ENCODE assay signal across 15 cellular contexts in genomic region chr18:23250893-23251656, GRCh38.
A peak's percentile ranks its signal among the peaks of the same experiment; 100 is the strongest.
DNase-seq lines count a peak whose midpoint lies in the region; ATAC-seq and TF ChIP-seq lines count a peak whose summit lies in the region.
"Had no signal": no experiment of that assay in that cellular context is flagged by ENCODE, and none has a peak within 500 bp of the region (broad histone marks: within the 10 kb centered on the region; RNA-seq: fewer than 3 reads in every experiment).

No MANE protein-coding gene starts in this region.

- peaks cover 5% of the 10 kb centered on the region for H3K4me1 Mint-ChIP-seq in activated T-helper 17 cell treated with anti-CD3 and anti-CD28 coated beads, Interleukin-2, amount 50 U/mL, for 72 hours

- peak overlapping the region; percentile 43 for H3K27ac Mint-ChIP-seq in activated T-helper 17 cell treated with anti-CD3 and anti-CD28 coated beads, Interleukin-2, amount 50 U/mL, for 72 hours
- H3K27ac Mint-ChIP-seq: activated T-cell treated with anti-CD3 and anti-CD28 coated beads, Interleukin-2, amount 50 U/mL, for 24 hours had no signal

- DNase-seq in SIG-M5 treated with dmso at 0.1 percent for 504 hours (lab: John Stamatoyannopoulos, UW; ENCODE audit: unreplicated experiment) (peak; percentile 60), SIG-M5 (lab: John Stamatoyannopoulos, UW) (no peak), right atrium auricular region (ENCODE audit: low spot score) (peak; percentile 85), thoracic aorta (ENCODE audit: low spot score) (peak; percentile 38), mucosa of gallbladder (ENCODE audit: low spot score) (no peak)
- DNase-seq: activated CD4-positive, CD25-positive, alpha-beta regulatory T cell; activated T-cell treated with anti-CD3 and anti-CD28 coated beads, Interleukin-2, amount 50 U/mL, for 24 hours; Caco-2; NCI-H1105; NCI-H524 treated with DMSO at 0.1 percent for 48 hours; substantia nigra had no signal

- TF ChIP-seq CTCF in right atrium auricular region (IDR thresholded peaks at IDR 0.05): no peak
- no peak for TF ChIP-seq CTCF in thoracic aorta (IDR thresholded peaks at IDR 0.05)

- ATAC-seq in activated T-helper 17 cell treated with anti-CD3 and anti-CD28 coated beads, Interleukin-2, amount 50 U/mL, for 72 hours (replicated peaks): peak; percentile 88
- ATAC-seq in thoracic aorta (ENCODE audit: insufficient number of reproducible peaks, low FRiP score, low read depth) (peak; percentile 26), HG03045 (IDR thresholded peaks at IDR 0.05; ENCODE audit: unreplicated experiment) (no peak), GM19035 (IDR thresholded peaks at IDR 0.05; ENCODE audit: unreplicated experiment) (no peak)

- H3K27ac ChIP-seq in right atrium auricular region: peak overlapping the region in 1 of 2 donors; percentile 35
- H3K27ac ChIP-seq in thoracic aorta: peak overlapping the region; percentile 29 to 76
- H3K27ac ChIP-seq: 22Rv1 had no signal

- H3K9me3 ChIP-seq in right atrium auricular region (no peaks in the 10 kb centered on the region), thoracic aorta (no peaks in the 10 kb centered on the region)
- H3K9me3 ChIP-seq: Caco-2 had no signal

- H3K9me3 Mint-ChIP-seq in activated T-helper 17 cell treated with anti-CD3 and anti-CD28 coated beads, Interleukin-2, amount 50 U/mL, for 72 hours: peaks cover 4% of the 10 kb centered on the region
- H3K9me3 Mint-ChIP-seq: activated T-cell treated with anti-CD3 and anti-CD28 coated beads, Interleukin-2, amount 50 U/mL, for 24 hours had no signal

- peak overlapping the region; percentile 59 for H3K4me3 Mint-ChIP-seq in activated T-helper 17 cell treated with anti-CD3 and anti-CD28 coated beads, Interleukin-2, amount 50 U/mL, for 72 hours
- H3K4me3 Mint-ChIP-seq: activated T-cell treated with anti-CD3 and anti-CD28 coated beads, Interleukin-2, amount 50 U/mL, for 24 hours had no signal

- no peaks in the 10 kb centered on the region for H3K27me3 Mint-ChIP-seq in activated T-helper 17 cell treated with anti-CD3 and anti-CD28 coated beads, Interleukin-2, amount 50 U/mL, for 72 hours
- H3K27me3 Mint-ChIP-seq: activated T-cell treated with anti-CD3 and anti-CD28 coated beads, Interleukin-2, amount 50 U/mL, for 24 hours had no signal

- H3K4me1 ChIP-seq in right atrium auricular region: no peaks in the 10 kb centered on the region
- H3K4me1 ChIP-seq in thoracic aorta (ENCODE audit: control insufficient read depth in 1 of 2, low read depth in 2 of 2): peaks cover 14 to 16% of the 10 kb centered on the region in 2 donors
- H3K4me1 ChIP-seq: Caco-2 had no signal

- no peaks in the 10 kb centered on the region for H3K36me3 Mint-ChIP-seq in activated T-helper 17 cell treated with anti-CD3 and anti-CD28 coated beads, Interleukin-2, amount 50 U/mL, for 72 hours (ENCODE audit: low read depth)

- H3K36me3 ChIP-seq in right atrium auricular region (no peaks in the 10 kb centered on the region), thoracic aorta (peaks cover 32% of the 10 kb centered on the region)

- H3K4me3 ChIP-seq in right atrium auricular region (no peak overlapping the region), thoracic aorta (no peak overlapping the region)

- H3K27me3 ChIP-seq in right atrium auricular region (no peaks in the 10 kb centered on the region), thoracic aorta (replicated peaks; ENCODE audit: insufficient read depth) (no peaks in the 10 kb centered on the region)

Comparison
In these comparisons a context has a peak if more than half of its experiments do, and no peak if none do; other contexts are left out.
1. DNase-seq: peak in SIG-M5 treated with dmso at 0.1 percent for 504 hours (single experiment), right atrium auricular region (single experiment) and thoracic aorta (single experiment); none in SIG-M5 (single experiment) and mucosa of gallbladder (single experiment).
2. ATAC-seq: peak in activated T-helper 17 cell treated with anti-CD3 and anti-CD28 coated beads, Interleukin-2, amount 50 U/mL, for 72 hours (single experiment) and thoracic aorta (single experiment); none in HG03045 (single experiment) and GM19035 (single experiment).